1 cellular context compared by ENCODE assay signal in the genomic region with DNA sequence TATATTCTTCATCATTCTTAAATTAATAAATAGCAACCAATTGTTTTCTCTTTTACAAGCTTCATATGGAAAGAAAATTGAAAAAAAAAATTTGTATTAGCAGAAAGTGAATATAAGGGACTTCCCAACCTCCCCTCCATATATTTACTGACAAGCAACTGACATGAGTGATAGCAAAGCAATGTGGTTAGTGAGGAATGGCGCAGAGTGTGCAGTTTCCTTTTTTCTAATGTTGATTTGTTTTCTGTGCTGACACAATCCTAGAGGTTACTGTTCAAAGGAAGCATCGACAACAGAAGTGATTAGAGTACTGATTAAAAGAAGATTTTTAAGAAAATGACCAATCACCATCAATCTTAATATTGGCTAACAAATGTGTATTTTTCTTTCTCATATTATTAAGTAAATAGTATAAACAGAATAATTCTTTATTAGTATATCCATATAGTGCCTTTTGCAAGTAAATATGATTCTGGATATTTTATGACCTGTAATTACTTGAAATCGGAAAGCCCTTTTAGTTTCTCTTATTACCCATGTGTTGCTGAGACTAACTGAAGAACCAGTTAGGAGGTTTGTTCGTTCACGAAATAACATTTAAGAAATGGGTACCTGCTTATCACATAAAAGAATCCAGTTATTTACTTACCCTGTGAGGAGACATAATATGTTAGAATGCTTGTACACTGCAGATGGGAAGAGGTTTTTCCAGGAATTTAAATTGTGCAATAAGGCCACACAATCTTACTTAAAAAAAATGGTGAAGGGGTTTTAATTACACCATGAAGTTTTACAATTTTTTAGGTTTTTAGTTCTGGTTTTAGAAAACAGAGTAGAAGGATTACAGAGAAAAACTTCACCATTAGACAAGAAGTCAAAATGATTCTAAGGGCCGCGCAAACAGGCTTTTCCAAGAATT.
TF ChIP-seq lines count a peak whose summit lies in the region.

No MANE protein-coding gene starts in this region.

TF ChIP-seq in K562, 482 proteins besides CTCF, POLR2A, EP300 and RAD21:
- TF ChIP-seq CEBPB (tag; IDR thresholded peaks at IDR 0.05) (peak; percentile 70), CEBPG (CRISPR knock-in tag; IDR thresholded peaks at IDR 0.05) (no peak), CEBPG (tag; conservative IDR thresholded peaks at IDR 0.05 in 1 of 2, IDR thresholded peaks at IDR 0.05 in 1 of 2) (peak; percentile 38 to 42; a peak in 1 of 4 replicates), POLR2AphosphoS5 (IDR thresholded peaks at IDR 0.05; ENCODE audit: control insufficient read depth, insufficient read depth, low read depth, low read length) (no peak), MEIS2 (IDR thresholded peaks at IDR 0.05; ENCODE audit: partially characterized antibody) (peak; percentile 47)
- TF ChIP-seq, protein P1, sequence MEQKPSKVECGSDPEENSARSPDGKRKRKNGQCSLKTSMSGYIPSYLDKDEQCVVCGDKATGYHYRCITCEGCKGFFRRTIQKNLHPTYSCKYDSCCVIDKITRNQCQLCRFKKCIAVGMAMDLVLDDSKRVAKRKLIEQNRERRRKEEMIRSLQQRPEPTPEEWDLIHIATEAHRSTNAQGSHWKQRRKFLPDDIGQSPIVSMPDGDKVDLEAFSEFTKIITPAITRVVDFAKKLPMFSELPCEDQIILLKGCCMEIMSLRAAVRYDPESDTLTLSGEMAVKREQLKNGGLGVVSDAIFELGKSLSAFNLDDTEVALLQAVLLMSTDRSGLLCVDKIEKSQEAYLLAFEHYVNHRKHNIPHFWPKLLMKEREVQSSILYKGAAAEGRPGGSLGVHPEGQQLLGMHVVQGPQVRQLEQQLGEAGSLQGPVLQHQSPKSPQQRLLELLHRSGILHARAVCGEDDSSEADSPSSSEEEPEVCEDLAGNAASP (IDR thresholded peaks at IDR 0.05): no peak
TF ChIP-seq in K562: peak in this region for 3.
